In genomic region chr11:116379185-116379828, GRCh38 we compare ENCODE assay signal across 8 cellular contexts.
DNase-seq lines count a peak whose midpoint lies in the region; ATAC-seq lines count a peak whose summit lies in the region.

No MANE protein-coding gene starts in this region.

- H3F3A ChIP-seq in GM23248 (ENCODE audit: insufficient read depth) = no peaks in the 10 kb centered on the region

- H3K79me1 ChIP-seq in mesenchymal stem cell (replicated peaks; ENCODE audit: low read length, poor library complexity, severe bottlenecking) = no peaks in the 10 kb centered on the region

- H3K14ac ChIP-seq in mesenchymal stem cell (ENCODE audit: low read length in 2 of 2) = no peak overlapping the region

- H2BK15ac ChIP-seq in mesenchymal stem cell (ENCODE audit: low read depth, poor library complexity, severe bottlenecking) = no peak overlapping the region

- no peak overlapping the region for H4K91ac ChIP-seq in mesenchymal stem cell (ENCODE audit: low read length)

- H3K27me3 ChIP-seq in GM23248 (replicated peaks; ENCODE audit: insufficient read depth) (no peaks in the 10 kb centered on the region), MG63 (no peaks in the 10 kb centered on the region), mesenchymal stem cell (ENCODE audit: control insufficient read depth in 1 of 2, insufficient read depth in 1 of 2, low read length in 2 of 2) (peaks cover 0 to 2% of the 10 kb centered on the region in 2 experiments)

- ATAC-seq in GM18511 (IDR thresholded peaks at IDR 0.05; ENCODE audit: unreplicated experiment) (no peak), HG02885 (IDR thresholded peaks at IDR 0.05; ENCODE audit: poor library complexity, unreplicated experiment) (no peak)

- no peaks in the 10 kb centered on the region for H4K20me1 ChIP-seq in GM23248 (ENCODE audit: insufficient read depth)

- no peak overlapping the region for H3K18ac ChIP-seq in mesenchymal stem cell (ENCODE audit: low read depth in 1 of 2, low read length in 2 of 2)

- H3K23ac ChIP-seq in mesenchymal stem cell (ENCODE audit: low read length in 2 of 2) = no peak overlapping the region

- no peaks in the 10 kb centered on the region for H3K9me3 ChIP-seq in GM23248 (ENCODE audit: low read depth)
- no peaks in the 10 kb centered on the region for H3K9me3 ChIP-seq in MG63
- no peaks in the 10 kb centered on the region for H3K9me3 ChIP-seq in mesenchymal stem cell (ENCODE audit: control insufficient read depth, low read length)

- H2BK5ac ChIP-seq in mesenchymal stem cell (ENCODE audit: low read depth, low read length, poor library complexity, severe bottlenecking) = no peak overlapping the region

- H3K4me3 ChIP-seq in GM23248 (no peak overlapping the region), MG63 (no peak overlapping the region), mesenchymal stem cell (ENCODE audit: insufficient read depth in 1 of 2, low read depth in 1 of 2, low read length in 2 of 2) (no peak overlapping the region)

- H3K4ac ChIP-seq in mesenchymal stem cell (ENCODE audit: low read depth in 1 of 2, low read length in 2 of 2) = no peak overlapping the region

- no peak overlapping the region for H4K8ac ChIP-seq in mesenchymal stem cell (ENCODE audit: low read length)

- in situ Hi-C loops in GM23248 (cut with MboI) = no loop called here

- no peaks in the 10 kb centered on the region for H3K79me2 ChIP-seq in GM23248 (ENCODE audit: insufficient read depth)

- H3K36me3 ChIP-seq in GM23248 (ENCODE audit: low read depth) (no peaks in the 10 kb centered on the region), MG63 (no peaks in the 10 kb centered on the region), mesenchymal stem cell (ENCODE audit: control insufficient read depth in 1 of 2, insufficient read depth in 2 of 2, low read depth in 1 of 2, low read length in 2 of 2) (no peaks in the 10 kb centered on the region)

- H2AFZ ChIP-seq in GM23248 (no peak overlapping the region), mesenchymal stem cell (ENCODE audit: low read depth, low read length) (no peak overlapping the region)

- DNase-seq in GM23248 (peak; percentile 47), MG63 (peak; percentile 26), astrocyte of the hippocampus (ENCODE audit: low read depth, low spot score) (peak; percentile 78), mesenchymal stem cell (peak; percentile 1), NCI-H2227 (lab: John Stamatoyannopoulos, UW; ENCODE audit: unreplicated experiment) (no peak), NCI-H1694 (lab: John Stamatoyannopoulos, UW) (no peak)

- no peaks in the 10 kb centered on the region; the same call in 1 of the 2 replicates for H3K9me2 ChIP-seq in GM23248 (ENCODE audit: insufficient read depth)

- no peaks in the 10 kb centered on the region for H3K4me1 ChIP-seq in GM23248 (ENCODE audit: insufficient read depth)
- H3K4me1 ChIP-seq in mesenchymal stem cell (ENCODE audit: control insufficient read depth, insufficient read depth, low read depth, low read length) = no peaks in the 10 kb centered on the region

- H3K9ac ChIP-seq in GM23248 (no peak overlapping the region), mesenchymal stem cell (ENCODE audit: low read length) (no peak overlapping the region)

- H3K27ac ChIP-seq in GM23248 = no peak overlapping the region
- no peak overlapping the region for H3K27ac ChIP-seq in mesenchymal stem cell (ENCODE audit: low read length, poor library complexity, severe bottlenecking)

- no peak overlapping the region for H3K4me2 ChIP-seq in GM23248 (ENCODE audit: unreplicated experiment)
- H3K4me2 ChIP-seq in mesenchymal stem cell (ENCODE audit: low read length, poor library complexity, severe bottlenecking) = no peak overlapping the region

- H2AK5ac ChIP-seq in mesenchymal stem cell (ENCODE audit: low read length, severe bottlenecking) = no peak overlapping the region

- WGBS in GM23248 (ENCODE audit: low coverage in 1 of 2, low lambda C conversion rate in 2 of 2, missing lambda C conversion rate in 2 of 2), 2 experiments = 5 to 8% methylated on average over 7 of the region's 7 CpGs
- 47% methylated on average over 7 of the region's 7 CpGs for WGBS in mesenchymal stem cell

- H2BK12ac ChIP-seq in mesenchymal stem cell (ENCODE audit: low read length in 2 of 2) = no peak overlapping the region

- no peak overlapping the region for H2BK120ac ChIP-seq in mesenchymal stem cell (ENCODE audit: low read depth, low read length)

Comparison
In these comparisons a context has a peak if more than half of its experiments do, and no peak if none do; other contexts are left out.
1. DNase-seq: peak in GM23248 (single experiment), MG63 (single experiment), astrocyte of the hippocampus (single experiment) and mesenchymal stem cell (single experiment); none in NCI-H2227 (single experiment) and NCI-H1694 (single experiment).